ENCODE assay signal across 23 cellular contexts in genomic region chr11:69834251-69834650, GRCh38. TPM values are rescaled to one million over a fixed set of nuclear protein-coding genes. Genes with fewer than 3 reads are reported as not detected.
A peak's percentile ranks its signal among the peaks of the same experiment; 100 is the strongest.
DNase-seq lines count a peak whose midpoint lies in the region; ATAC-seq and TF ChIP-seq lines count a peak whose summit lies in the region.
"Had no signal": no experiment of that assay in that cellular context is flagged by ENCODE, and none has a peak within 500 bp of the region (broad histone marks: within the 10 kb centered on the region; RNA-seq: fewer than 3 reads in every experiment).

No MANE protein-coding gene starts in this region.

- H3K4me3 ChIP-seq in H7 (ENCODE audit: insufficient read depth, low read depth, low read length), result no peak overlapping the region
- H3K4me3 ChIP-seq: BLaER1 treated with 17β-estradiol and CSF1 and Interleukin-3, amounts not matched to agents 10 nM and 100 nM; GM12878; GM23338; Peyer's patch had no signal

- ATAC-seq in left lobe of liver (no peak), sciatic nerve (no peak)
- ATAC-seq: GM12878 had no signal

- no peak for TF ChIP-seq CTCF in GM10266 (IDR thresholded peaks at IDR 0.05; ENCODE audit: control insufficient read depth, insufficient read depth, low read depth, missing control alignments)

- DNase-seq in GM10266 (ENCODE audit: extremely low spot score), result peak; percentile 4
- DNase-seq in H7, result peak; percentile 39
- peak; percentile 28 for DNase-seq in left lobe of liver (ENCODE audit: low spot score)
- DNase-seq in sciatic nerve (ENCODE audit: low spot score), result peak; percentile 36
- DNase-seq in 8988T, result no peak
- DNase-seq in T-helper 2 cell, result no peak
- no peak for DNase-seq in HT-29 (ENCODE audit: low spot score)
- DNase-seq: ACHN; CD4-positive, alpha-beta memory T cell; DMS 273 treated with DMSO at 0.1 percent for 48 hours; DMS79 treated with DMSO at 0.1 percent for 48 hours; Karpas-422; MV-4-11; NCI-H187; NCI-H446; NCI-H526 had no signal

- intact Hi-C loops in sciatic nerve (cut with DNase I), result no loop called here

- H3K36me3 ChIP-seq in H7 (replicated peaks; ENCODE audit: control insufficient read depth, insufficient read depth, low read length), result no peaks in the 10 kb centered on the region
- H3K36me3 ChIP-seq: BLaER1 treated with 17β-estradiol and CSF1 and Interleukin-3, amounts not matched to agents 10 nM and 100 nM; Peyer's patch had no signal

- no peaks in the 10 kb centered on the region for H3K27me3 ChIP-seq in H7 (ENCODE audit: control insufficient read depth, insufficient read depth, low read length)
- H3K27me3 ChIP-seq: Peyer's patch had no signal

RNA-seq across cellular contexts. Expression of gene FGF3, which starts 15.0 kb away (rescaled TPM):
- total RNA-seq in H7 (2014; rRNA removed; shearing (Covaris generic)), result 0.15 TPM in 1 of 2 replicates, not detected in the other
- total RNA-seq in left lobe of liver (not detected), sciatic nerve (not detected)
- 0.41 TPM in 1 of 2 replicates, not detected in the other for total RNA-seq in HT-29 (2014; rRNA removed; shearing (Covaris generic))
- total RNA-seq: Caco-2; CD4-positive, alpha-beta memory T cell; GM12878; M059J; OCI-LY7; Peyer's patch had no signal

RNA-seq across cellular contexts. Expression of gene FGF4, which starts 59.1 kb away (rescaled TPM):
- 11.8 and 15.9 TPM in 2 replicates for total RNA-seq in H7 (2014; rRNA removed; shearing (Covaris generic))
- not detected for total RNA-seq in left lobe of liver
- 9.2 TPM for total RNA-seq in sciatic nerve
- total RNA-seq in HT-29 (2014; rRNA removed; shearing (Covaris generic)), result not detected in 2 replicates
- total RNA-seq: Caco-2; CD4-positive, alpha-beta memory T cell; GM12878; M059J; OCI-LY7; Peyer's patch had no signal

Comparison
In these comparisons a context has a peak if more than half of its experiments do, and no peak if none do; other contexts are left out.
1. DNase-seq: peak in GM10266 (single experiment), H7 (single experiment), left lobe of liver (single experiment) and sciatic nerve (single experiment); none in 8988T (single experiment), T-helper 2 cell (0 of 5) and HT-29 (single experiment).